Comparison of ENCODE assay signal across 10 cellular contexts in genomic region chr15:28118531-28118930, GRCh38. TPM values are rescaled to one million over a fixed set of nuclear protein-coding genes. Genes with fewer than 3 reads are reported as not detected.
"Had no signal": no experiment of that assay in that cellular context is flagged by ENCODE, and none has a peak within 500 bp of the region (broad histone marks: within the 10 kb centered on the region; RNA-seq: fewer than 3 reads in every experiment).

No MANE protein-coding gene starts in this region.

- DNase-seq: GM23248, GOT3, HFFc6 had no signal

- H3K9me3 ChIP-seq: HAP-1 had no signal

- H3K9ac ChIP-seq: GM23248 had no signal

- H3K4me3 ChIP-seq: GM23248, HAP-1 had no signal

- ATAC-seq: HCT116, HepG2 had no signal

- H3K4me1 ChIP-seq: HAP-1 had no signal

- H3K27ac ChIP-seq: GM23248, HL-60 had no signal

- FAIRE-seq: H54, HepG2 had no signal

- H2AFZ ChIP-seq: GM23248 had no signal

RNA-seq across cellular contexts. Expression of gene OCA2, which starts 19.4 kb away (rescaled TPM):
- total RNA-seq: GM23248, HFFc6, HT1080 had no signal
- polyA plus RNA-seq: GM23248, IgD-negative memory B cell had no signal
